In the genomic region with DNA sequence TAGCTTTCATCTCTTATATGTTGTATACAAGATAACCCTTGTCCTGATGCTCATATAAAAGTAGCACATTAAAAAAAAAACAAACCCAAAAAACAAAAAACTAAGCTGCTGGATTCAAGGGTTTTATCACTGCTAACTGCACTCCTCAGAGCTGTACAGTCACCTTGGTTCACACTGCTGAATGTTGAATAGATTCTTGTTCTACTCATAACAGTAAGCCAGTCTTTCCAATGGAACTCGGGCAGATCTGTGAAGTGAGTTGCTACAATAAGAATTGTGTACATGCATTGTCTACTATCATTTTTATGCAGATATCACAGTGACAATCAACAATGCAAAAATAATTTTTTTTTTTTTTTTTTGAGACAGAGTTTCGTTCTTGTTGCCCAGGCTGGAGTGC, we compare ENCODE assay signal across 18 cellular contexts.
"Had no signal": no experiment of that assay in that cellular context is flagged by ENCODE, and none has a peak within 500 bp of the region (broad histone marks: within the 10 kb centered on the region; RNA-seq: fewer than 3 reads in every experiment).

No MANE protein-coding gene starts in this region.

- H3K36me3 ChIP-seq: upper lobe of right lung had no signal

- H3K4me3 Mint-ChIP-seq: activated CD8-positive, alpha-beta T cell treated with anti-CD3 and anti-CD28 coated beads for 36 hours; effector memory CD8-positive, alpha-beta T cell; immature natural killer cell; naive thymus-derived CD8-positive, alpha-beta T cell; T-helper 17 cell had no signal

- H3K9me3 ChIP-seq: testis, upper lobe of right lung had no signal

- H3K9me3 Mint-ChIP-seq: activated CD8-positive, alpha-beta T cell treated with anti-CD3 and anti-CD28 coated beads for 36 hours; activated naive CD4-positive, alpha-beta T cell treated with anti-CD3 and anti-CD28 coated beads, Interleukin-2, amount 50 U/mL, for 72 hours; effector memory CD8-positive, alpha-beta T cell; immature natural killer cell; naive thymus-derived CD8-positive, alpha-beta T cell had no signal

- DNase-seq: activated CD4-positive, alpha-beta T cell treated with anti-CD3 and anti-CD28 coated beads for 4 hours; activated CD8-positive, alpha-beta T cell treated with anti-CD3 and anti-CD28 coated beads for 36 hours; activated gamma-delta T cell; activated T-cell treated with anti-CD3 and anti-CD28 coated beads, Interleukin-2, amount 50 U/mL, for 48 hours; effector memory CD8-positive, alpha-beta T cell; foreskin keratinocyte; immature natural killer cell; left cardiac atrium; naive thymus-derived CD8-positive, alpha-beta T cell; right cardiac atrium; stimulated activated CD4-positive, alpha-beta T cell treated with anti-CD3 and anti-CD28 coated beads, Interleukin-4, amount 100 ng/mL, for 4 hours; stimulated activated CD8-positive, alpha-beta memory T cell treated with anti-CD3 and anti-CD28 coated beads, Interleukin-4, amount 100 ng/mL, for 48 hours; stimulated activated naive CD4-positive, alpha-beta T cell treated with Interleukin-2 at 50 U/mL for 16 hours; T-helper 17 cell; testis; upper lobe of right lung had no signal

- H3K27ac Mint-ChIP-seq: activated CD8-positive, alpha-beta T cell treated with anti-CD3 and anti-CD28 coated beads for 36 hours; activated naive CD4-positive, alpha-beta T cell treated with anti-CD3 and anti-CD28 coated beads, Interleukin-2, amount 50 U/mL, for 72 hours; T-helper 17 cell had no signal

- ATAC-seq: activated CD8-positive, alpha-beta T cell treated with anti-CD3 and anti-CD28 coated beads for 36 hours; activated naive CD4-positive, alpha-beta T cell treated with anti-CD3 and anti-CD28 coated beads, Interleukin-2, amount 50 U/mL, for 72 hours; effector memory CD8-positive, alpha-beta T cell; foreskin keratinocyte; naive thymus-derived CD8-positive, alpha-beta T cell; T-helper 17 cell; upper lobe of right lung had no signal

- H3K27me3 Mint-ChIP-seq: activated CD8-positive, alpha-beta T cell treated with anti-CD3 and anti-CD28 coated beads for 36 hours; effector memory CD8-positive, alpha-beta T cell; naive thymus-derived CD8-positive, alpha-beta T cell; T-helper 17 cell had no signal

- H3K27me3 ChIP-seq: foreskin keratinocyte, testis, upper lobe of right lung had no signal

- H3K27ac ChIP-seq: foreskin keratinocyte, upper lobe of right lung had no signal

- H3K4me3 ChIP-seq: lung, testis, upper lobe of right lung had no signal
